ENCODE assay signal across 21 cellular contexts in the genomic region with DNA sequence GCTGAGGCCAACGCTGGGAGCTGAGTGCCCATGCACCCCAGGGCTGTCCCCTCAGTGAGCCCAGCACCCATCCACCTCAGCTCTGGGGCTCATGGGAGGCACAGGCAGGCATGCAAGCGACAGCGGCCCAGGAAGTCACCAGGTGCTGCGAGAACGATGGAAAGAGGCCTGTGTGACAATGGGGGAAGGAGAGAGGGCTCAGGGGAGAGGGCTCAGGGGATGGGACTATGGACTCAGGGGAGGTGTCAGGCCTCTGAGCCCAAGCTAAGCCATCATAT.
DNase-seq lines count a peak whose midpoint lies in the region; ATAC-seq, FAIRE-seq and TF ChIP-seq lines count a peak whose summit lies in the region.
"Had no signal": no experiment of that assay in that cellular context is flagged by ENCODE, and none has a peak within 500 bp of the region (broad histone marks: within the 10 kb centered on the region; RNA-seq: fewer than 3 reads in every experiment).

No MANE protein-coding gene starts in this region.

- no peaks in the 10 kb centered on the region for H3K27me3 ChIP-seq in H1 (replicated peaks in 1 of 4; ENCODE audit: control insufficient read depth in 3 of 4, extremely low read depth in 1 of 4, insufficient read depth in 3 of 4, low read length in 3 of 4)
- H3K27me3 ChIP-seq in neuronal stem cell (ENCODE audit: control insufficient read depth in 3 of 3, insufficient read depth in 3 of 3, low read depth in 1 of 3, low read length in 3 of 3): peaks cover 0 to 6% (median 2%) of the 10 kb centered on the region in 3 experiments

- peak; percentile 70 for DNase-seq in cardiac septum (ENCODE audit: low spot score)
- DNase-seq in left cardiac atrium: no peak
- no peak for DNase-seq in H1 (ENCODE audit: low read depth in 1 of 2, low spot score in 2 of 2)
- DNase-seq in neuronal stem cell (ENCODE audit: low spot score): no peak
- no peak for DNase-seq in HEK293T (ENCODE audit: extremely low spot score)
- DNase-seq in Calu3: no peak
- DNase-seq: AML-193; CD8-positive, alpha-beta T cell; COR-L47; GDM1; HCEC 1CT; HFFc6; KBM-7 had no signal

- 0 out of 2 replicates have a peak overlapping the region, but pooled peaks have one; percentile 48 for H3K18ac ChIP-seq in H1 (ENCODE audit: extremely low read depth, low read length)
- H3K18ac ChIP-seq in neuronal stem cell (ENCODE audit: low read length): peak overlapping the region; percentile 90

- no peak overlapping the region for H3K4me2 ChIP-seq in H1 (ENCODE audit: insufficient read depth in 1 of 2, low read depth in 2 of 2, low read length in 2 of 2)
- H3K4me2 ChIP-seq in neuronal stem cell (ENCODE audit: insufficient read depth, low read length, poor library complexity, severe bottlenecking): no peak overlapping the region
- H3K4me2 ChIP-seq: A549 had no signal

- H3K9me3 ChIP-seq in H1 (ENCODE audit: insufficient read depth in 2 of 2, low read depth in 1 of 2, low read length in 1 of 2) (no peaks in the 10 kb centered on the region), neuronal stem cell (replicated peaks in 1 of 2; ENCODE audit: control insufficient read depth in 2 of 2, insufficient read depth in 1 of 2, low read depth in 1 of 2, low read length in 2 of 2) (no peaks in the 10 kb centered on the region)
- H3K9me3 ChIP-seq: A549 had no signal

- peaks cover 5% of the 10 kb centered on the region for H3K9me3 Mint-ChIP-seq in Calu3 (ENCODE audit: low read depth, unreplicated experiment)
- H3K9me3 Mint-ChIP-seq: CD8-positive, alpha-beta T cell had no signal

- H3K4me1 Mint-ChIP-seq in Calu3 (ENCODE audit: low read depth, unreplicated experiment): no peaks in the 10 kb centered on the region
- H3K4me1 Mint-ChIP-seq: IgD-negative memory B cell had no signal

- CTCF ChIA-PET in H1 (lab: Charles Lee; ENCODE audit: partially characterized antibody): interaction anchor here (1.2 kb wide), 1 partner anchor 12 kb away, joined by 4 read pairs; no protein-coding TSS in a partner anchor
- CTCF ChIA-PET in HEK293T (lab: Yijun Ruan, JAX): interaction anchor here (1.0 kb wide), 1 partner anchor 9 kb away, joined by 3 read pairs; no protein-coding TSS in a partner anchor
- CTCF ChIA-PET in Calu3 (lab: Charles Lee): no interaction called here

- H4K8ac ChIP-seq in H1 (ENCODE audit: extremely low read depth, insufficient read depth, low read length) (no peak overlapping the region), neuronal stem cell (ENCODE audit: low read depth, low read length) (no peak overlapping the region)

- no peaks in the 10 kb centered on the region for H3K36me3 Mint-ChIP-seq in Calu3 (ENCODE audit: insufficient read depth, unreplicated experiment)
- H3K36me3 Mint-ChIP-seq: CD8-positive, alpha-beta T cell; IgD-negative memory B cell had no signal

- POLR2A ChIA-PET in H1 (lab: Charles Lee; ENCODE audit: partially characterized antibody) (no interaction called here), HEK293T (lab: Yijun Ruan, JAX) (no interaction called here)

- no peak for TF ChIP-seq RAD21 in H1 (IDR thresholded peaks at IDR 0.05 in 1 of 2, conservative IDR thresholded peaks at IDR 0.05 in 1 of 2; ENCODE audit: low read depth in 2 of 2, low read length in 2 of 2)

- H3K4me3 Mint-ChIP-seq in Calu3 (ENCODE audit: low read depth, unreplicated experiment): no peak overlapping the region
- H3K4me3 Mint-ChIP-seq: CD8-positive, alpha-beta T cell; HFFc6; IgD-negative memory B cell had no signal

- H2BK12ac ChIP-seq in H1 (ENCODE audit: low read depth, low read length) (peak overlapping the region; percentile 87; the same call in 1 of the 2 replicates), neuronal stem cell (ENCODE audit: low read length) (peak overlapping the region; percentile 75)

- no peaks in the 10 kb centered on the region for H4K20me1 ChIP-seq in H1 (replicated peaks in 1 of 2; ENCODE audit: control insufficient read depth in 1 of 2, insufficient read depth in 2 of 2, low read length in 2 of 2)

- peaks cover 0 to 8% (median 4%) of the 10 kb centered on the region in 4 experiments; a peak in 4 of 7 replicates for H3K4me1 ChIP-seq in H1 (replicated peaks in 1 of 4; ENCODE audit: control insufficient read depth in 3 of 4, insufficient read depth in 4 of 4, low read length in 3 of 4)
- peaks cover 0 to 6% of the 10 kb centered on the region in 2 donors for H3K4me1 ChIP-seq in neuronal stem cell (ENCODE audit: control insufficient read depth in 2 of 2, insufficient read depth in 1 of 2, low read depth in 1 of 2, low read length in 2 of 2)
- H3K4me1 ChIP-seq: A549 had no signal

- H2AFZ ChIP-seq in H1 (ENCODE audit: low read length) (no peak overlapping the region), neuronal stem cell (ENCODE audit: low read length) (no peak overlapping the region)

- H3K14ac ChIP-seq in H1 (ENCODE audit: insufficient read length) (no peak overlapping the region), neuronal stem cell (ENCODE audit: low read length) (no peak overlapping the region)

- H2BK15ac ChIP-seq in H1 (ENCODE audit: low read length): no peak overlapping the region
- peak overlapping the region; percentile 7 for H2BK15ac ChIP-seq in neuronal stem cell (ENCODE audit: low read length)

- no peaks in the 10 kb centered on the region for H3K79me2 ChIP-seq in H1 (ENCODE audit: control insufficient read depth in 1 of 2, insufficient read depth in 2 of 2, low read length in 2 of 2)

- H4K5ac ChIP-seq in H1 (ENCODE audit: insufficient read length, low read depth, low read length): no peak overlapping the region

- no peak for TF ChIP-seq EP300 in H1 (IDR thresholded peaks at IDR 0.05; ENCODE audit: borderline replicate concordance in 1 of 2, low read depth in 2 of 2, low read length in 2 of 2)

- H2AK5ac ChIP-seq in H1 (ENCODE audit: low read depth, low read length) (no peak overlapping the region), neuronal stem cell (ENCODE audit: low read depth, low read length) (peak overlapping the region; percentile 91)

- ATAC-seq in left cardiac atrium (no peak), GM21447 (IDR thresholded peaks at IDR 0.05; ENCODE audit: unreplicated experiment) (no peak)
- ATAC-seq: CD8-positive, alpha-beta T cell; HepG2 had no signal

- TF ChIP-seq POLR2A in H1 (IDR thresholded peaks at IDR 0.05; ENCODE audit: control extremely low read depth in 1 of 2, low read depth in 2 of 2, low read length in 2 of 2): no peak

- no peak overlapping the region for H3K4ac ChIP-seq in H1 (replicated peaks; ENCODE audit: insufficient read length, low read depth, low read length)
- H3K4ac ChIP-seq in neuronal stem cell (ENCODE audit: low read length): no peak overlapping the region

- no peaks in the 10 kb centered on the region for H3K23me2 ChIP-seq in H1 (ENCODE audit: low read depth, low read length)

- no peak overlapping the region for H3K9ac ChIP-seq in H1 (replicated peaks in 1 of 4; ENCODE audit: extremely low read depth in 1 of 4, low read depth in 3 of 4, low read length in 3 of 4)
- no peak overlapping the region for H3K9ac ChIP-seq in neuronal stem cell (ENCODE audit: low read depth, low read length, poor library complexity)

- H3K27ac ChIP-seq in H1 (ENCODE audit: low read depth, low read length): no peak overlapping the region
- H3K27ac ChIP-seq in neuronal stem cell (replicated peaks; ENCODE audit: low read length): no peak overlapping the region
- H3K27ac ChIP-seq: 22Rv1, A549, HL-60 had no signal

- H2BK5ac ChIP-seq in H1 (ENCODE audit: low read depth, low read length) (no peak overlapping the region), neuronal stem cell (ENCODE audit: low read length) (no peak overlapping the region)

- no peak for FAIRE-seq in H1 (lab: Jason Lieb, UNC)
- FAIRE-seq: A549, D721Med, GM12892, HepG2 had no signal

- TF ChIP-seq CTCF in H1 (IDR thresholded peaks at IDR 0.05; ENCODE audit: control extremely low read depth in 1 of 3, insufficient read depth in 1 of 3, low read depth in 1 of 3, low read length in 3 of 3) (no peak), Calu3 (IDR thresholded peaks at IDR 0.05; ENCODE audit: unreplicated experiment) (no peak)

- H3K36me3 ChIP-seq in H1 (ENCODE audit: control insufficient read depth in 2 of 4, insufficient read depth in 4 of 4, low read length in 3 of 4) (no peaks in the 10 kb centered on the region), neuronal stem cell (replicated peaks in 1 of 2; ENCODE audit: control insufficient read depth in 2 of 2, insufficient read depth in 2 of 2, low read length in 2 of 2) (no peaks in the 10 kb centered on the region)

- H4K91ac ChIP-seq in H1 (replicated peaks; ENCODE audit: insufficient read length, low read length): peak overlapping the region; percentile 84
- no peak overlapping the region for H4K91ac ChIP-seq in neuronal stem cell (ENCODE audit: low read depth, low read length, poor library complexity)

- H3K27ac Mint-ChIP-seq in Calu3 (ENCODE audit: unreplicated experiment): no peak overlapping the region
- H3K27ac Mint-ChIP-seq: CD8-positive, alpha-beta T cell; HFFc6 had no signal

- no TSS peak for BruUV-seq in Calu3 (replicated peaks; lab: Mats Ljungman, UMichigan)

- H2BK20ac ChIP-seq in H1 (ENCODE audit: low read length): no peak overlapping the region

- 88% methylated on average over 5 of the region's 5 CpGs; no CpG with 5 or more reads in 1 of the 2 experiments for WGBS in H1 (ENCODE audit: extremely low coverage in 1 of 2, insufficient coverage in 1 of 2, insufficient read length in 1 of 2, insufficient replicate concordance in 2 of 2, low coverage in 1 of 2, low lambda C conversion rate in 2 of 2, missing lambda C conversion rate in 1 of 2), 2 experiments
- WGBS in neuronal stem cell (ENCODE audit: extremely low coverage in 2 of 2, insufficient read length in 2 of 2, insufficient replicate concordance in 1 of 2), 2 donors: no CpG with 5 or more reads among the region's 5 CpGs

- H3K23ac ChIP-seq in H1 (ENCODE audit: insufficient read length): no peak overlapping the region
- H3K23ac ChIP-seq in neuronal stem cell (ENCODE audit: low read depth, low read length, poor library complexity): peak overlapping the region; percentile 91

- H3K79me1 ChIP-seq in H1 (ENCODE audit: low read depth, low read length): no peaks in the 10 kb centered on the region
- H3K79me1 ChIP-seq in neuronal stem cell (ENCODE audit: low read depth, low read length): peaks cover 1% of the 10 kb centered on the region

- no peak overlapping the region for H3K56ac ChIP-seq in H1 (replicated peaks; ENCODE audit: insufficient read length, low read depth, low read length)

- H3K27me3 Mint-ChIP-seq in Calu3 (ENCODE audit: unreplicated experiment): peaks cover 23% of the 10 kb centered on the region

- no peak overlapping the region for H3K4me3 ChIP-seq in H1 (ENCODE audit: extremely low read depth in 1 of 4, insufficient read depth in 2 of 4, low read depth in 3 of 4, low read length in 4 of 4)
- H3K4me3 ChIP-seq in neuronal stem cell (ENCODE audit: low read length in 2 of 2): peak overlapping the region in 1 of 2 donors; percentile 1
- H3K4me3 ChIP-seq: A549 had no signal

- no peak overlapping the region for H2BK120ac ChIP-seq in H1 (replicated peaks; ENCODE audit: low read depth, low read length)
- H2BK120ac ChIP-seq in neuronal stem cell (ENCODE audit: low read depth, low read length): peak overlapping the region; percentile 91

- intact Hi-C loops in cardiac septum (cut with DNase I) (no loop called here), left cardiac atrium (cut with DNase I) (no loop called here), Calu3 (cut with micrococcal nuclease; ENCODE audit: unreplicated experiment) (no loop called here)

TF ChIP-seq in HEK293T, 16 proteins besides CTCF, POLR2A, EP300 and RAD21 (continues in another document):
- TF ChIP-seq BHLHE40 (IDR thresholded peaks at IDR 0.05; ENCODE audit: borderline replicate concordance): no peak
